17 cellular contexts compared by ENCODE assay signal in the genomic region with DNA sequence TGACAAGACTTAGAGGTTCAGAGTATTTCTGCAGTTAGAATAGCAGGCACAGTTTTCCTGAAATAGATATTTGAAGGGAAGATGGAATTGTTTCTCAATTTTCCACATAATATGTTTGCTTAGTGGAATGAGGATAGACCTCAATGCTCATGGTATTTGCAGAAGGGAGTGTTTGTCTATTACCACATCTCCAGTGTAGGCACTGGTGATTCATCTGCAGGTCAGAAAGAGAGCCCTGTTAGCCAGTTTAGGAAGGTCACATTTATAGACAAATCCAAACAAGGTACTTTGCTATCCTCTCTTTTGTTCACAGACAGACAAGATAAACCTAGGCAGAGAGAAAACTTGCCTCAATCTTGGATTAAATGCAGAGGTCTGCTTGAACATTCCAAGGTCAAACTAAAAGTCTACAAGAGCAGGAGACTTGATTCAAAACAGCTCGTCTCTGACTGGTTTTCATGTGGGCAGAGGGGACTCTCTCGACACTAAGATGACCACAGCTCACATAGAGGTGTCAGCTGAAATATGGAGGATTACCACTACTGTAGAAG. TPM values are rescaled to one million over a fixed set of nuclear protein-coding genes. Genes with fewer than 3 reads are reported as not detected.
A peak's percentile ranks its signal among the peaks of the same experiment; 100 is the strongest.
DNase-seq lines count a peak whose midpoint lies in the region; ATAC-seq and TF ChIP-seq lines count a peak whose summit lies in the region.
"Had no signal": no experiment of that assay in that cellular context is flagged by ENCODE, and none has a peak within 500 bp of the region (broad histone marks: within the 10 kb centered on the region; RNA-seq: fewer than 3 reads in every experiment).

No MANE protein-coding gene starts in this region.

- H3K27ac Mint-ChIP-seq in CD4-positive, alpha-beta memory T cell: no peak overlapping the region
- H3K27ac Mint-ChIP-seq: activated T-cell treated with anti-CD3 and anti-CD28 coated beads, Interleukin-2, amount 50 U/mL, for 72 hours had no signal

- H3K27me3 Mint-ChIP-seq in CD4-positive, alpha-beta memory T cell: no peaks in the 10 kb centered on the region

- no peaks in the 10 kb centered on the region for H3K36me3 ChIP-seq in brain microvascular endothelial cell (replicated peaks)
- H3K36me3 ChIP-seq in CD4-positive, alpha-beta memory T cell (ENCODE audit: insufficient read depth, low read length): no peaks in the 10 kb centered on the region
- H3K36me3 ChIP-seq: right atrium auricular region had no signal

- no peaks in the 10 kb centered on the region for H3K27me3 ChIP-seq in brain microvascular endothelial cell (replicated peaks)
- H3K27me3 ChIP-seq in CD4-positive, alpha-beta memory T cell (ENCODE audit: insufficient read depth, low read length): no peaks in the 10 kb centered on the region
- H3K27me3 ChIP-seq: right atrium auricular region had no signal

- peaks cover 24 to 41% (median 31%) of the 10 kb centered on the region in 4 donors for H3K4me1 Mint-ChIP-seq in CD4-positive, alpha-beta memory T cell

- intact Hi-C loops in CD4-positive, alpha-beta memory T cell (cut with micrococcal nuclease): no loop called here

- H3K36me3 Mint-ChIP-seq in CD4-positive, alpha-beta memory T cell: peaks cover 0 to 4% of the 10 kb centered on the region in 2 donors

- H3K9me3 Mint-ChIP-seq in CD4-positive, alpha-beta memory T cell: peaks cover 0 to 3% (median 0%) of the 10 kb centered on the region in 8 donors
- H3K9me3 Mint-ChIP-seq: activated T-cell treated with anti-CD3 and anti-CD28 coated beads, Interleukin-2, amount 50 U/mL, for 72 hours had no signal

- no peak overlapping the region for H3K4me3 ChIP-seq in brain microvascular endothelial cell (ENCODE audit: low read depth, low read length)
- no peak overlapping the region for H3K4me3 ChIP-seq in CD4-positive, alpha-beta memory T cell (ENCODE audit: low read length in 2 of 2)
- H3K4me3 ChIP-seq: right atrium auricular region had no signal

- in situ Hi-C loops in brain microvascular endothelial cell (cut with HindIII; ENCODE audit: low pct_ligation_motif_present, low sequenced_read_pairs): no loop called here

- no peak overlapping the region for H3K27ac ChIP-seq in brain microvascular endothelial cell
- H3K27ac ChIP-seq in CD4-positive, alpha-beta memory T cell (ENCODE audit: low read depth, low read length): no peak overlapping the region
- H3K27ac ChIP-seq: right atrium auricular region had no signal

- H3K4me3 Mint-ChIP-seq in CD4-positive, alpha-beta memory T cell: no peak overlapping the region
- H3K4me3 Mint-ChIP-seq: activated T-cell treated with anti-CD3 and anti-CD28 coated beads, Interleukin-2, amount 50 U/mL, for 72 hours had no signal

- DNase-seq in AG08395 (ENCODE audit: low spot score) (peak; percentile 47), LHCN-M2 (ENCODE audit: low read depth) (peak; percentile 48), brain microvascular endothelial cell (peak; percentile 16), kidney glomerular epithelial cell (lab: John Stamatoyannopoulos, UW) (peak; percentile 77), putamen (ENCODE audit: low spot score) (no peak), H4 (ENCODE audit: low spot score) (no peak)
- DNase-seq in CD4-positive, alpha-beta memory T cell: no peak
- DNase-seq: activated CD4-positive, alpha-beta T cell treated with anti-CD3 and anti-CD28 coated beads, Interleukin-2, amount 50 U/mL, for 4 hours; activated T-cell treated with anti-CD3 and anti-CD28 coated beads, Interleukin-2, amount 50 U/mL, for 72 hours; caudate nucleus; GDM1; SK-N-SH; stimulated activated CD4-positive, alpha-beta T cell treated with anti-CD3 and anti-CD28 coated beads, Interleukin-2, amount 100 ng/mL, for 48 hours had no signal

- POLR2A ChIA-PET in CD4-positive, alpha-beta memory T cell (lab: Charles Lee; ENCODE audit: partially characterized antibody): no interaction called here

- no peaks in the 10 kb centered on the region for H3K9me3 ChIP-seq in CD4-positive, alpha-beta memory T cell (ENCODE audit: control insufficient read depth in 1 of 2, low read length in 2 of 2)
- H3K9me3 ChIP-seq: Caco-2, right atrium auricular region, SK-N-SH had no signal

- CTCF ChIA-PET in CD4-positive, alpha-beta memory T cell (lab: Charles Lee; ENCODE audit: partially characterized antibody): interaction anchor here (0.6 to 2.9 kb wide), 5 partner anchors 10 to 23 kb away, joined by 3 to 9 read pairs (median 3); a partner anchor contains a TSS

- TF ChIP-seq CTCF in brain microvascular endothelial cell (IDR thresholded peaks at IDR 0.05; ENCODE audit: low read depth, low read length, missing control alignments): no peak

- no peak for ATAC-seq in HG03565 (IDR thresholded peaks at IDR 0.05; ENCODE audit: unreplicated experiment)
- ATAC-seq: activated T-cell treated with anti-CD3 and anti-CD28 coated beads, Interleukin-2, amount 50 U/mL, for 72 hours had no signal

- peaks cover 28% of the 10 kb centered on the region for H3K4me1 ChIP-seq in CD4-positive, alpha-beta memory T cell (ENCODE audit: insufficient read depth, low read length)
- H3K4me1 ChIP-seq: right atrium auricular region had no signal

RNA-seq across cellular contexts. Expression of a gene that starts 22.8 kb away (rescaled TPM):
- 0.06 and 0.11 TPM in 2 replicates for total RNA-seq in LHCN-M2 (2014; rRNA removed)
- 0.04 TPM for polyA plus RNA-seq in LHCN-M2 (2012)
- 1 to 10 TPM; 3.7 to 4.3 TPM for total RNA-seq in CD4-positive, alpha-beta memory T cell
- polyA plus RNA-seq in CD4-positive, alpha-beta memory T cell: 1 to 10 TPM; 2.5 to 7.7 TPM
- total RNA-seq in H4 (2014; rRNA removed; shearing (Covaris generic)): 0.35 and 0.47 TPM in 2 replicates
- polyA plus RNA-seq: AG04450, SK-N-SH had no signal

Comparison
In these comparisons a context has a peak if more than half of its experiments do, and no peak if none do; other contexts are left out.
1. DNase-seq: peak in AG08395 (single experiment), LHCN-M2 (single experiment), brain microvascular endothelial cell (single experiment) and kidney glomerular epithelial cell (single experiment); none in putamen (single experiment), CD4-positive, alpha-beta memory T cell (0 of 5) and H4 (single experiment).